Comparison of ENCODE assay signal across 8 cellular contexts in the genomic region with DNA sequence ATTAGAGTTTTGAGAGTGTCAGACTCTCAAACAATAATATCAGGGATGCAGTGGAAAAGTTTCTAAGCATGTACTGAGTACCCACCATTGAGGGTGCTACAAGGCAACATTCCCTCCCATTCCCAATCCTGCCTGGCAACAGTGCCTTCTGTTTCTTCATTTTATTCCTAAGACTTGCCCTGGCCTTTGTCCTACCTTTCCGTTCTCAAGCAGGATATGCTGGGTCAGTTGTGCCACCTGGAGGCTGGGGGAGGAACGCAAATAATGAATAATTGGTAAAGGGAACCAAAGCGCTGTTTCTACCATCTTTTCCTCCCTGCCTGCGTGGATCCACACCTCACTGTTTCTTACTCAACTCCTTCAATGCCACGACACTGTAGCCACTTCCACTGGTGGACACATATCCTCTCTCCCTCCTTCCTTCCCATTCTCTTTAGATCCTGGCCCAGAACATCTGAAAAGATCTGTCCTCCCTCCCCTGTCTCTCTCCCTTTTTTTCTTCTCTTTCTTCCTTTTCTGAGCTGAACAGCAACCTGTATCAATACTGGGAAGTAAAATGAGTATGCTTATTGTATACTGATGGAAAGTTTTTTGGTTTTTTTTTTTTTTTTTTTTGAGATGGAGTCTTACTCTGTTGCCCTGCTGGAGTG.
DNase-seq lines count a peak whose midpoint lies in the region; ATAC-seq, FAIRE-seq and TF ChIP-seq lines count a peak whose summit lies in the region.

No MANE protein-coding gene starts in this region.

- no peaks in the 10 kb centered on the region for H3K4me1 Mint-ChIP-seq in activated CD8-positive, alpha-beta T cell treated with anti-CD3 and anti-CD28 coated beads for 36 hours (ENCODE audit: low read depth)

- peaks cover 71% of the 10 kb centered on the region for H4K20me1 ChIP-seq in DND-41 (ENCODE audit: insufficient read depth, low read length)

- H2AFZ ChIP-seq in DND-41 (ENCODE audit: low read depth, low read length) = no peak overlapping the region

- H3K4me2 ChIP-seq in DND-41 (ENCODE audit: insufficient read depth, low read length) = no peak overlapping the region

- intact Hi-C loops in activated CD8-positive, alpha-beta T cell treated with anti-CD3 and anti-CD28 coated beads for 36 hours (cut with micrococcal nuclease) = loop anchor here (1.0 kb wide), 1 partner anchor 155 kb away; no protein-coding TSS in a partner anchor
- intact Hi-C loops in pancreas (cut with DNase I) = loop anchor here in 2 of 3 donors (5.0 to 10.0 kb wide), 3 partner anchors 94 to 154 kb away; no protein-coding TSS in a partner anchor

- H3K9me3 Mint-ChIP-seq in activated CD8-positive, alpha-beta T cell treated with anti-CD3 and anti-CD28 coated beads for 36 hours = no peaks in the 10 kb centered on the region

- peaks cover 54% of the 10 kb centered on the region for H3K36me3 ChIP-seq in DND-41 (ENCODE audit: insufficient read depth, low read length)
- H3K36me3 ChIP-seq in pancreas = no peaks in the 10 kb centered on the region

- no peak overlapping the region for H3K9ac ChIP-seq in DND-41 (ENCODE audit: low read depth, low read length)

- H3K4me1 ChIP-seq in DND-41 (ENCODE audit: insufficient read depth, low read length) (peaks cover 14% of the 10 kb centered on the region), pancreas (no peaks in the 10 kb centered on the region)

- peaks cover 99% of the 10 kb centered on the region for H3K79me2 ChIP-seq in DND-41 (ENCODE audit: insufficient read depth, low read length)

- no peaks in the 10 kb centered on the region for H3K9me3 ChIP-seq in DND-41 (ENCODE audit: insufficient read depth, low read length, severe bottlenecking)
- H3K9me3 ChIP-seq in pancreas = no peaks in the 10 kb centered on the region

- no peaks in the 10 kb centered on the region for H3K27me3 ChIP-seq in DND-41 (ENCODE audit: insufficient read depth, low read length, poor library complexity)
- no peaks in the 10 kb centered on the region for H3K27me3 ChIP-seq in pancreas

- no peaks in the 10 kb centered on the region for H3K36me3 Mint-ChIP-seq in activated CD8-positive, alpha-beta T cell treated with anti-CD3 and anti-CD28 coated beads for 36 hours (ENCODE audit: low read depth)

- DNase-seq in DND-41 (peak; percentile 30), NCI-H526 (lab: John Stamatoyannopoulos, UW) (peak; percentile 55 to 61), pancreas (peak in 3 of 6 donors; percentile 18 to 46 (median 28))
- DNase-seq in activated CD8-positive, alpha-beta T cell treated with anti-CD3 and anti-CD28 coated beads for 36 hours = peak; percentile 64

- peaks cover 4% of the 10 kb centered on the region for H3K27me3 Mint-ChIP-seq in activated CD8-positive, alpha-beta T cell treated with anti-CD3 and anti-CD28 coated beads for 36 hours

- no peak for FAIRE-seq in pancreas (lab: Jason Lieb, UNC)

- POLR2A ChIA-PET in activated CD8-positive, alpha-beta T cell treated with anti-CD3 and anti-CD28 coated beads for 36 hours (lab: Charles Lee) = no interaction called here

- no peak overlapping the region for H3K4me3 Mint-ChIP-seq in activated CD8-positive, alpha-beta T cell treated with anti-CD3 and anti-CD28 coated beads for 36 hours

- no peak; the same call in 2 of the 3 replicates for ATAC-seq in DND-41 (ENCODE audit: insufficient read depth, low read depth)
- peak; percentile 60 for ATAC-seq in HG02759 (IDR thresholded peaks at IDR 0.05; ENCODE audit: unreplicated experiment)
- ATAC-seq in activated CD8-positive, alpha-beta T cell treated with anti-CD3 and anti-CD28 coated beads for 36 hours = peak; percentile 65
- peak; percentile 71 for ATAC-seq in esophagus mucosa
- peak in 3 of 4 donors; percentile 79 to 86 (median 83) for ATAC-seq in pancreas
- no peak for ATAC-seq in GM21447 (IDR thresholded peaks at IDR 0.05; ENCODE audit: unreplicated experiment)
- ATAC-seq in GM19455 (IDR thresholded peaks at IDR 0.05; ENCODE audit: unreplicated experiment) = no peak

- H3K27ac Mint-ChIP-seq in activated CD8-positive, alpha-beta T cell treated with anti-CD3 and anti-CD28 coated beads for 36 hours = no peak overlapping the region

- TF ChIP-seq CTCF in DND-41 (IDR thresholded peaks at IDR 0.05; ENCODE audit: borderline replicate concordance, extremely low read depth, low read length, poor library complexity, severe bottlenecking) = peak; percentile 61
- TF ChIP-seq CTCF in activated CD8-positive, alpha-beta T cell treated with anti-CD3 and anti-CD28 coated beads for 36 hours (IDR thresholded peaks at IDR 0.05) = peak; percentile 57
- peak in 3 of 4 donors; percentile 12 to 32 (median 25) for TF ChIP-seq CTCF in pancreas (IDR thresholded peaks at IDR 0.05)

- H3K4me3 ChIP-seq in DND-41 (ENCODE audit: low read depth in 1 of 2, low read length in 2 of 2) = no peak overlapping the region
- no peak overlapping the region for H3K4me3 ChIP-seq in pancreas

- WGBS in pancreas, 2 donors = 14 to 19% methylated on average over 5 of the region's 5 CpGs

- H3K27ac ChIP-seq in DND-41 (ENCODE audit: low read length) (no peak overlapping the region), pancreas (no peak overlapping the region)

- CTCF ChIA-PET in activated CD8-positive, alpha-beta T cell treated with anti-CD3 and anti-CD28 coated beads for 36 hours (lab: Charles Lee) = interaction anchor here (0.6 to 4.7 kb wide), 10 partner anchors 9 to 172 kb away, joined by 3 to 53 read pairs (median 4); no protein-coding TSS in a partner anchor

Comparison
In these comparisons a context has a peak if more than half of its experiments do, and no peak if none do; other contexts are left out.
1. ATAC-seq: peak in HG02759 (single experiment), activated CD8-positive, alpha-beta T cell treated with anti-CD3 and anti-CD28 coated beads for 36 hours (single experiment), esophagus mucosa (single experiment) and pancreas (3 of 4); none in DND-41 (single experiment), GM21447 (single experiment) and GM19455 (single experiment).
2. Peak in every context shown above with its lines, with median percentiles within 50 percentile points of each other: CTCF ChIP-seq.